9 cellular contexts compared by ENCODE assay signal in the genomic region with DNA sequence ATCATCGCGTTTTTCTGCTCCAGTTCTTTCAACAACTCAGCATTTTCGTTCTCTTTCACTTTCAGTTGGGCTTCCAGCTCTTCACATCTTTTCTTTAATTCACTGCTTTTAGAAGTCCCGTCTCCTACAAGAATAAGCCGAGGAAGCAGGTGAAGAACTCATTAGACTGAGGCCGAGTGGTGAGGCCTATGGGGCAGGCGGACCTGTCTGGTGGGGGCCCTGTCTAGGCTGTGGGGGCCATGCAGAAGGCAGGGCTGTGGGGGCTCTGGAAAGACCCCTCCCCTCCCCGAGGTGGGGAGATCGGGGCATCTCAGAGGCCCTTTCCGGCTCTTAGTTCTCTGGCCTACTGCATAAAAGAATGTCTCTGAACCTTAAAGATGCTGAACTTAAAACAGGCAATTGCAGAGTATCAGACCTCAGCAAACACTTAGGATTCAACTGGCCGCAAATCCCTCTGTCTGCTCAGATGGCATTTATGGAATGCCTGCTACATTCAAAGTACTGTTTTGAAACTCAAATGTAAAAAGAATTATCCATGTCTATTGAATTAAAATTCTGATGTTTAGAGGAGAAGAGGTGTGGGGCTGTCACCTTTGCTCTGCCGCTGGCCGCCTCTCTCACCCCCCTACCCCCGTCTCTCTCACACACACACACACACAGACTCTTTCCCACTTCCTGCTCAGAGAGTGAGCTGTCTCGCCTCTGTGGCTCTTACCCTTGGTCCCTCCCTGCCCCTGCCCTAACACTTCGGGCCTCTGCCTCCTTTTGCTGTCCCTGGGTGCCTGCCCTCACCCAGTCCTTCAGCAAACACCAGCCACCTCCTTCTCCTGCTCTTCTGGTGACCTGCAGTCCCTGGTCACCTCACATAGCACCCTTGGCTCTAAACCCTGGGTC. TPM values are rescaled to one million over a fixed set of nuclear protein-coding genes. Genes with fewer than 3 reads are reported as not detected.
DNase-seq lines count a peak whose midpoint lies in the region; ATAC-seq lines count a peak whose summit lies in the region.
"Had no signal": no experiment of that assay in that cellular context is flagged by ENCODE, and none has a peak within 500 bp of the region (broad histone marks: within the 10 kb centered on the region; RNA-seq: fewer than 3 reads in every experiment).

No MANE protein-coding gene starts in this region.

- H3K4me3 ChIP-seq in duodenal mucosa (ENCODE audit: low read depth in 1 of 2, low read length in 2 of 2): peak overlapping the region; percentile 13 to 24

- no peaks in the 10 kb centered on the region for H3K27me3 ChIP-seq in duodenal mucosa (ENCODE audit: control insufficient read depth in 1 of 2, insufficient read depth in 2 of 2, low read length in 2 of 2)

- intact Hi-C loops in activated CD4-positive, alpha-beta memory T cell treated with anti-CD3 and anti-CD28 coated beads for 36 hours (cut with micrococcal nuclease): loop anchor here (2.0 kb wide), 2 partner anchors 33 to 35 kb away; a partner anchor contains a TSS

- peaks cover 0 to 4% of the 10 kb centered on the region in 2 donors for H3K9me3 ChIP-seq in duodenal mucosa (ENCODE audit: control insufficient read depth in 1 of 2, low read length in 2 of 2)

- peaks cover 20% of the 10 kb centered on the region for H3K4me1 Mint-ChIP-seq in activated CD4-positive, alpha-beta memory T cell treated with anti-CD3 and anti-CD28 coated beads for 36 hours (ENCODE audit: low read depth)

- peak; percentile 56 for ATAC-seq in GM18498 (IDR thresholded peaks at IDR 0.05; ENCODE audit: unreplicated experiment)
- ATAC-seq in GM21825 (IDR thresholded peaks at IDR 0.05; ENCODE audit: unreplicated experiment): no peak
- no peak for ATAC-seq in GM21515 (IDR thresholded peaks at IDR 0.05; ENCODE audit: unreplicated experiment)
- ATAC-seq in GM19023 (IDR thresholded peaks at IDR 0.05; ENCODE audit: unreplicated experiment): no peak

- CTCF ChIA-PET in activated CD4-positive, alpha-beta memory T cell treated with anti-CD3 and anti-CD28 coated beads for 36 hours (lab: Charles Lee): interaction anchor here (0.6 to 3.0 kb wide), 16 partner anchors 10 to 220 kb away, joined by 3 to 21 read pairs (median 3); no protein-coding TSS in a partner anchor

- peak overlapping the region; percentile 80 for H3K27ac Mint-ChIP-seq in activated CD4-positive, alpha-beta memory T cell treated with anti-CD3 and anti-CD28 coated beads for 36 hours

- H3K4me1 ChIP-seq in duodenal mucosa (ENCODE audit: control insufficient read depth in 1 of 2, insufficient read depth in 2 of 2, low read length in 2 of 2): no peaks in the 10 kb centered on the region

- H3K36me3 Mint-ChIP-seq in activated CD4-positive, alpha-beta memory T cell treated with anti-CD3 and anti-CD28 coated beads for 36 hours: peaks cover 21% of the 10 kb centered on the region

- peak; percentile 73 for DNase-seq in activated CD4-positive, alpha-beta memory T cell treated with anti-CD3 and anti-CD28 coated beads for 36 hours
- DNase-seq in stimulated activated CD4-positive, alpha-beta T cell treated with anti-CD3 and anti-CD28 coated beads, Interleukin-2, amount 100 ng/mL, for 48 hours: peak; percentile 20 to 34
- DNase-seq in GOT3 (lab: John Stamatoyannopoulos, UW): no peak
- DNase-seq: cortex of kidney had no signal

- POLR2A ChIA-PET in activated CD4-positive, alpha-beta memory T cell treated with anti-CD3 and anti-CD28 coated beads for 36 hours (lab: Charles Lee): no interaction called here

- H3K27ac ChIP-seq in duodenal mucosa (ENCODE audit: low read depth, low read length): peak overlapping the region; percentile 20

- peaks cover 8% of the 10 kb centered on the region for H3K9me3 Mint-ChIP-seq in activated CD4-positive, alpha-beta memory T cell treated with anti-CD3 and anti-CD28 coated beads for 36 hours

- H3K27me3 Mint-ChIP-seq in activated CD4-positive, alpha-beta memory T cell treated with anti-CD3 and anti-CD28 coated beads for 36 hours: no peaks in the 10 kb centered on the region

- peaks cover 13 to 32% of the 10 kb centered on the region in 2 donors for H3K36me3 ChIP-seq in duodenal mucosa (ENCODE audit: control insufficient read depth in 1 of 2, insufficient read depth in 2 of 2, low read length in 2 of 2)

- H3K9ac ChIP-seq in duodenal mucosa (ENCODE audit: low read depth in 1 of 2, low read length in 2 of 2): peak overlapping the region in 1 of 2 donors; percentile 40

- peak overlapping the region; percentile 66 for H3K4me3 Mint-ChIP-seq in activated CD4-positive, alpha-beta memory T cell treated with anti-CD3 and anti-CD28 coated beads for 36 hours

RNA-seq across cellular contexts. Expression of a gene that starts 34.7 kb away (rescaled TPM):
- total RNA-seq in activated CD4-positive, alpha-beta memory T cell treated with anti-CD3 and anti-CD28 coated beads for 36 hours: 10 to 100 TPM; 11.4 to 11.7 TPM

RNA-seq across cellular contexts. Expression of a gene that starts 35.1 kb away (rescaled TPM):
- total RNA-seq in activated CD4-positive, alpha-beta memory T cell treated with anti-CD3 and anti-CD28 coated beads for 36 hours: 10 to 100 TPM; 53.2 to 56.9 TPM
